Comparison of ENCODE assay signal across 29 cellular contexts in the genomic region with DNA sequence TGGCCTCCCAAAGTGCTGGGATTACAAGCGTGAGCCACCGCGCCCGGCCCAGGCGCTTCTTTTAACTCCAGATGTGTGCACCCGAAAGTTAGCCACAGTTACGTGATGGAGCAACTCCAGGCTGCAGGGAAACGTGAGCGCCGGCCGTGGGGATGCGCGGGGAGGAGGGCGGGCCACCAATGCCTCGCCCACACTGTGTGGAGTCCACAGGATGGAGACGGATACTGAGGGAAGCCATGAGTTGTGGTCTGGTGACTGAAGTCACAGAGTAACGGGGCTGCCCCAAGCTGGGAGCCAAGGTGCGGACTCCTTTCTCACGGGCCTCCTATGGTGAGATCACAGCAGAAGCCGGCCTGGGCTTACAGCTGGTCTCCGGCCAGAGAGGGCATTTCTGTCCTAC. TPM values are rescaled to one million over a fixed set of nuclear protein-coding genes. Genes with fewer than 3 reads are reported as not detected.
"Had no signal": no experiment of that assay in that cellular context is flagged by ENCODE, and none has a peak within 500 bp of the region (broad histone marks: within the 10 kb centered on the region; RNA-seq: fewer than 3 reads in every experiment).

No MANE protein-coding gene starts in this region.

- H3K4me2 ChIP-seq: hepatocyte, neural progenitor cell had no signal

- H3K9me3 Mint-ChIP-seq: naive thymus-derived CD8-positive, alpha-beta T cell; nephron progenitor cell; neural progenitor cell; stimulated activated effector memory CD8-positive, alpha-beta T cell treated with anti-CD3 and anti-CD28 coated beads, Interleukin-12 subunit alpha, Interleukin-12 subunit beta, amount 100 ng/mL, for 72 hours; stimulated activated naive CD8-positive, alpha-beta T cell treated with anti-CD3 and anti-CD28 coated beads, Interleukin-15, Interleukin-2, amounts not matched to agents 100 ng/mL and 50 ng/mL, for 24 hours had no signal

- H3K9ac ChIP-seq: neural progenitor cell had no signal

- H3K27me3 Mint-ChIP-seq: naive thymus-derived CD8-positive, alpha-beta T cell; stimulated activated naive CD8-positive, alpha-beta T cell treated with anti-CD3 and anti-CD28 coated beads, Interleukin-15, Interleukin-2, amounts not matched to agents 100 ng/mL and 50 ng/mL, for 24 hours had no signal

- H3K4me3 ChIP-seq: hepatocyte, lower lobe of right lung, neural progenitor cell, pancreas, prostate gland, sigmoid colon, spleen, suprapubic skin, thoracic aorta, tibial artery, upper lobe of right lung, uterus had no signal

- H3K4me1 ChIP-seq: lower lobe of right lung, neural progenitor cell, tibial artery, upper lobe of right lung, uterus had no signal

- H3K27me3 ChIP-seq: hepatocyte, neural progenitor cell, pancreas, sigmoid colon, spleen, suprapubic skin, tibial artery, upper lobe of right lung, uterus had no signal

- H3K4me3 Mint-ChIP-seq: naive thymus-derived CD8-positive, alpha-beta T cell; nephron progenitor cell; neural progenitor cell; stimulated activated effector memory CD8-positive, alpha-beta T cell treated with anti-CD3 and anti-CD28 coated beads, Interleukin-12 subunit alpha, Interleukin-12 subunit beta, amount 100 ng/mL, for 72 hours; stimulated activated naive CD8-positive, alpha-beta T cell treated with anti-CD3 and anti-CD28 coated beads, Interleukin-15, Interleukin-2, amounts not matched to agents 100 ng/mL and 50 ng/mL, for 24 hours had no signal

- H3K36me3 ChIP-seq: neural progenitor cell, prostate gland, uterus had no signal

- H3K27ac ChIP-seq: hepatocyte, lower lobe of right lung, neural progenitor cell, pancreas, prostate gland, sigmoid colon, spleen, suprapubic skin, thoracic aorta, tibial artery, upper lobe of right lung, uterus had no signal

- H3K9me3 ChIP-seq: lower lobe of right lung, pancreas, prostate gland, sigmoid colon, spleen, suprapubic skin, thoracic aorta, tibial artery, upper lobe of right lung, uterus had no signal

- DNase-seq: islet precursor cell; kidney glomerular epithelial cell; left cardiac atrium; lower lobe of right lung; mammary epithelial cell; mesenchymal stem cell; naive thymus-derived CD8-positive, alpha-beta T cell; nephron progenitor cell; pancreas; retina; right cardiac atrium; sigmoid colon; small intestine; spleen; stimulated activated CD4-positive, alpha-beta T cell treated with anti-CD3 and anti-CD28 coated beads, Interleukin-4, amount 100 ng/mL, for 24 hours; stimulated activated naive CD4-positive, alpha-beta T cell; tibial artery; trophoblast cell; upper lobe of right lung; uterus had no signal

- H3K27ac Mint-ChIP-seq: naive thymus-derived CD8-positive, alpha-beta T cell; nephron progenitor cell; neural progenitor cell; stimulated activated effector memory CD8-positive, alpha-beta T cell treated with anti-CD3 and anti-CD28 coated beads, Interleukin-12 subunit alpha, Interleukin-12 subunit beta, amount 100 ng/mL, for 72 hours; stimulated activated naive CD8-positive, alpha-beta T cell treated with anti-CD3 and anti-CD28 coated beads, Interleukin-15, Interleukin-2, amounts not matched to agents 100 ng/mL and 50 ng/mL, for 24 hours had no signal

- ATAC-seq: left cardiac atrium; left lobe of liver; lower lobe of right lung; naive thymus-derived CD8-positive, alpha-beta T cell; pancreas; right cardiac atrium; stimulated activated effector memory CD8-positive, alpha-beta T cell treated with anti-CD3 and anti-CD28 coated beads, Interleukin-12 subunit alpha, Interleukin-12 subunit beta, amount 100 ng/mL, for 72 hours; upper lobe of right lung had no signal

- FAIRE-seq: pancreas, small intestine had no signal

- H2AFZ ChIP-seq: hepatocyte, neural progenitor cell had no signal

RNA-seq across cellular contexts. Expression of a gene that starts 43.0 kb away (rescaled TPM):
- total RNA-seq: left lobe of liver; mammary epithelial cell; naive thymus-derived CD8-positive, alpha-beta T cell; pancreas; prostate gland; right cardiac atrium; thoracic aorta; uterus had no signal
- polyA plus RNA-seq: liver, mammary epithelial cell, right cardiac atrium had no signal
